In genomic region chr12:56115329-56115728, GRCh38 we compare ENCODE assay signal across 6 cellular contexts. TPM values are rescaled to one million over a fixed set of nuclear protein-coding genes. Genes with fewer than 3 reads are reported as not detected.
A peak's percentile ranks its signal among the peaks of the same experiment; 100 is the strongest.
DNase-seq lines count a peak whose midpoint lies in the region; ATAC-seq and TF ChIP-seq lines count a peak whose summit lies in the region.

No MANE protein-coding gene starts in this region.

- peak overlapping the region; percentile 90 to 93 for H3K4me3 Mint-ChIP-seq in activated T-cell treated with anti-CD3 and anti-CD28 coated beads, Interleukin-2, amount 50 U/mL, for 72 hours

- intact Hi-C loops in thyroid gland (cut with DNase I) = no loop called here

- H3K4me3 ChIP-seq in fibroblast of villous mesenchyme (ENCODE audit: low read depth, low read length) (peak overlapping the region; percentile 78), thyroid gland (replicated peaks in 1 of 3) (peak overlapping the region in 1 of 3 donors; percentile 83)

- 47 to 53% methylated on average over 10 of the region's 10 CpGs for WGBS in thyroid gland, 2 donors

- no peaks in the 10 kb centered on the region for H3K9me3 ChIP-seq in thyroid gland

- peak overlapping the region; percentile 99 for H3K27ac Mint-ChIP-seq in activated T-cell treated with anti-CD3 and anti-CD28 coated beads, Interleukin-2, amount 50 U/mL, for 72 hours

- peaks cover 32% of the 10 kb centered on the region for H3K4me1 Mint-ChIP-seq in activated T-cell treated with anti-CD3 and anti-CD28 coated beads, Interleukin-2, amount 50 U/mL, for 72 hours (ENCODE audit: low read depth)

- no peaks in the 10 kb centered on the region for H3K27me3 ChIP-seq in thyroid gland

- no peak for TF ChIP-seq POLR2A in thyroid gland (IDR thresholded peaks at IDR 0.05)

- peak overlapping the region in 2 of 3 donors; percentile 88 to 93 for H3K27ac ChIP-seq in thyroid gland

- H3K4me1 ChIP-seq in thyroid gland = peaks cover 14 to 18% of the 10 kb centered on the region in 2 donors

- no peaks in the 10 kb centered on the region for H3K9me3 Mint-ChIP-seq in activated T-cell treated with anti-CD3 and anti-CD28 coated beads, Interleukin-2, amount 50 U/mL, for 72 hours

- H3K36me3 Mint-ChIP-seq in activated T-cell treated with anti-CD3 and anti-CD28 coated beads, Interleukin-2, amount 50 U/mL, for 72 hours (ENCODE audit: insufficient read depth in 2 of 2) = peaks cover 21 to 26% of the 10 kb centered on the region in 2 donors

- H3K27me3 Mint-ChIP-seq in activated T-cell treated with anti-CD3 and anti-CD28 coated beads, Interleukin-2, amount 50 U/mL, for 72 hours (ENCODE audit: low read depth) = no peaks in the 10 kb centered on the region

- no peak for DNase-seq in activated T-cell treated with anti-CD3 and anti-CD28 coated beads, Interleukin-2, amount 50 U/mL, for 72 hours
- no peak for DNase-seq in activated T-cell treated with anti-CD3 and anti-CD28 coated beads, Interleukin-2, amount 50 U/mL, for 48 hours
- DNase-seq in fibroblast of villous mesenchyme (ENCODE audit: low read depth) = peak; percentile 43
- peak in 1 of 2 donors; percentile 9 for DNase-seq in thyroid gland
- no peak for DNase-seq in DMS153 (lab: John Stamatoyannopoulos, UW)

- peaks cover 20 to 32% of the 10 kb centered on the region in 2 donors for H3K36me3 ChIP-seq in thyroid gland

- TF ChIP-seq CTCF in fibroblast of villous mesenchyme (IDR thresholded peaks at IDR 0.05; ENCODE audit: insufficient read depth, low read depth, low read length) = no peak
- TF ChIP-seq CTCF in thyroid gland (IDR thresholded peaks at IDR 0.05) = no peak

- ATAC-seq in activated T-cell treated with anti-CD3 and anti-CD28 coated beads, Interleukin-2, amount 50 U/mL, for 72 hours (replicated peaks in 1 of 2) = no peak
- no peak for ATAC-seq in HG02840 (IDR thresholded peaks at IDR 0.05; ENCODE audit: low FRiP score, unreplicated experiment)

RNA-seq across cellular contexts. Expression of gene RPL41, which starts 1.1 kb away (rescaled TPM):
- 1,000 to 10,000 TPM; 5,172 to 5,269 TPM for total RNA-seq in activated T-cell treated with anti-CD3 and anti-CD28 coated beads, Interleukin-2, amount 50 U/mL, for 72 hours
- total RNA-seq in fibroblast of villous mesenchyme = 1,700 and 3,242 TPM in 2 replicates
- total RNA-seq in thyroid gland = 1,000 to 10,000 TPM; 1,344 to 2,817 (median 2,330) TPM

RNA-seq across cellular contexts. Expression of gene ZC3H10, which starts 2.7 kb away (rescaled TPM):
- 10 to 100 TPM in 1 of 2 donors, 1 to 10 TPM in 1; 7.4 to 11.8 TPM for total RNA-seq in activated T-cell treated with anti-CD3 and anti-CD28 coated beads, Interleukin-2, amount 50 U/mL, for 72 hours
- total RNA-seq in fibroblast of villous mesenchyme (3.9 and 4.3 TPM in 2 replicates), thyroid gland (1 to 10 TPM; 4.7 to 7.7 (median 5.6) TPM)

RNA-seq across cellular contexts. Expression of gene PA2G4, which starts 11.0 kb away (rescaled TPM):
- total RNA-seq in activated T-cell treated with anti-CD3 and anti-CD28 coated beads, Interleukin-2, amount 50 U/mL, for 72 hours = 100 to 1,000 TPM; 226 to 265 TPM
- total RNA-seq in fibroblast of villous mesenchyme (119 and 158 TPM in 2 replicates), thyroid gland (100 to 1,000 TPM in 3 of 4 donors, 10 to 100 TPM in 1; 94.0 to 142 (median 122) TPM)

RNA-seq across cellular contexts. Expression of gene ESYT1, which starts 12.7 kb away (rescaled TPM):
- total RNA-seq in activated T-cell treated with anti-CD3 and anti-CD28 coated beads, Interleukin-2, amount 50 U/mL, for 72 hours = 10 to 100 TPM; 74.6 to 84.6 TPM
- total RNA-seq in fibroblast of villous mesenchyme (300 and 327 TPM in 2 replicates), thyroid gland (10 to 100 TPM; 60.6 to 84.7 (median 68.7) TPM)

RNA-seq across cellular contexts. Expression of gene ERBB3, which starts 35.4 kb away (rescaled TPM):
- 1 to 10 TPM; 1.4 to 1.9 TPM for total RNA-seq in activated T-cell treated with anti-CD3 and anti-CD28 coated beads, Interleukin-2, amount 50 U/mL, for 72 hours
- 0.32 and 1.7 TPM in 2 replicates for total RNA-seq in fibroblast of villous mesenchyme
- 10 to 100 TPM; 14.7 to 30.0 (median 20.4) TPM for total RNA-seq in thyroid gland
